In genomic region chrX:121030083-121030482, GRCh38 we compare ENCODE assay signal across 11 cellular contexts. TPM values are rescaled to one million over a fixed set of nuclear protein-coding genes. Genes with fewer than 3 reads are reported as not detected.
"Had no signal": no experiment of that assay in that cellular context is flagged by ENCODE, and none has a peak within 500 bp of the region (broad histone marks: within the 10 kb centered on the region; RNA-seq: fewer than 3 reads in every experiment).

No MANE protein-coding gene starts in this region.

- H2AFZ ChIP-seq: GM23248, GM23338 had no signal

- H3K27ac ChIP-seq: GM23248 had no signal

- DNase-seq: GM23248, GOT3, H7, H9, HCEC 1CT, HFFc6 had no signal

- H3K4me2 ChIP-seq: GM23338 had no signal

- H3K9ac ChIP-seq: GM23248 had no signal

- H3K4me1 Mint-ChIP-seq: GM23338, H9 had no signal

- ATAC-seq: GM23338, HCT116 had no signal

- H3K9me3 ChIP-seq: HAP-1 had no signal

- H3K4me1 ChIP-seq: HAP-1 had no signal

- H3K4me3 Mint-ChIP-seq: GM23338, H9, HFFc6 had no signal

- FAIRE-seq: H1, H54 had no signal

- H3K27ac Mint-ChIP-seq: GM23338, H9, HFFc6 had no signal

- H3K9me3 Mint-ChIP-seq: GM23338, HFFc6 had no signal

- H3K36me3 ChIP-seq: HAP-1 had no signal

- H3K4me3 ChIP-seq: GM23248, GM23338, HAP-1 had no signal

RNA-seq across cellular contexts. Expression of gene CT47A1, which starts 44.5 kb away (rescaled TPM):
- total RNA-seq: GM23248, GM23338, H1, H7, H9, HFFc6 had no signal
- polyA plus RNA-seq: GM23248, GM23338, H1 had no signal

RNA-seq across cellular contexts. Expression of gene CT47A2, which starts 49.4 kb away (rescaled TPM):
- total RNA-seq: GM23248, GM23338, H1, H7, H9, HFFc6 had no signal
- polyA plus RNA-seq: GM23248, GM23338, H1 had no signal

RNA-seq across cellular contexts. Expression of gene CT47A3, which starts 54.2 kb away (rescaled TPM):
- total RNA-seq: GM23248, GM23338, H1, H7, H9, HFFc6 had no signal
- polyA plus RNA-seq: GM23248, GM23338, H1 had no signal

RNA-seq across cellular contexts. Expression of gene CT47A4, which starts 59.1 kb away (rescaled TPM):
- total RNA-seq: GM23248, GM23338, H1, H7, H9, HFFc6 had no signal
- polyA plus RNA-seq: GM23248, GM23338, H1 had no signal
